Comparison of ENCODE assay signal across 10 cellular contexts in genomic region chr9:73270967-73271722, GRCh38.
DNase-seq lines count a peak whose midpoint lies in the region; ATAC-seq, FAIRE-seq and TF ChIP-seq lines count a peak whose summit lies in the region.
"Had no signal": no experiment of that assay in that cellular context is flagged by ENCODE, and none has a peak within 500 bp of the region (broad histone marks: within the 10 kb centered on the region; RNA-seq: fewer than 3 reads in every experiment).

No MANE protein-coding gene starts in this region.

- H3K4me1 Mint-ChIP-seq in activated T-cell treated with anti-CD3 and anti-CD28 coated beads, Interleukin-2, amount 50 U/mL, for 72 hours (ENCODE audit: low read depth): no peaks in the 10 kb centered on the region
- H3K4me1 Mint-ChIP-seq: activated naive CD4-positive, alpha-beta T cell treated with anti-CD3 and anti-CD28 coated beads, Interleukin-2, amount 50 U/mL, for 24 hours; stimulated activated effector memory CD8-positive, alpha-beta T cell treated with anti-CD3 and anti-CD28 coated beads, Interleukin-12 subunit alpha, Interleukin-12 subunit beta, amount 100 ng/mL, for 72 hours had no signal

- intact Hi-C loops in colonic mucosa (cut with DNase I): no loop called here
- intact Hi-C loops in right cardiac atrium (cut with DNase I): no loop called here

- TF ChIP-seq CTCF in astrocyte of the spinal cord (IDR thresholded peaks at IDR 0.05; ENCODE audit: low read depth, low read length) (no peak), colonic mucosa (IDR thresholded peaks at IDR 0.05) (no peak)

- H3K27me3 ChIP-seq in colonic mucosa (no peaks in the 10 kb centered on the region), right cardiac atrium (ENCODE audit: control insufficient read depth, insufficient read depth) (no peaks in the 10 kb centered on the region)

- H3K27me3 Mint-ChIP-seq in activated T-cell treated with anti-CD3 and anti-CD28 coated beads, Interleukin-2, amount 50 U/mL, for 72 hours (ENCODE audit: low read depth): no peaks in the 10 kb centered on the region

- no peaks in the 10 kb centered on the region for H3K4me1 ChIP-seq in colonic mucosa
- no peaks in the 10 kb centered on the region for H3K4me1 ChIP-seq in right cardiac atrium (ENCODE audit: control insufficient read depth, insufficient read depth, low read length)

- no peaks in the 10 kb centered on the region for H3K36me3 ChIP-seq in colonic mucosa

- H3K9me3 ChIP-seq in colonic mucosa (no peaks in the 10 kb centered on the region), right cardiac atrium (ENCODE audit: control insufficient read depth, low read length) (no peaks in the 10 kb centered on the region)

- no peaks in the 10 kb centered on the region for H3K36me3 Mint-ChIP-seq in activated T-cell treated with anti-CD3 and anti-CD28 coated beads, Interleukin-2, amount 50 U/mL, for 72 hours (ENCODE audit: insufficient read depth in 2 of 2)
- H3K36me3 Mint-ChIP-seq: activated naive CD4-positive, alpha-beta T cell treated with anti-CD3 and anti-CD28 coated beads, Interleukin-2, amount 50 U/mL, for 24 hours; stimulated activated effector memory CD8-positive, alpha-beta T cell treated with anti-CD3 and anti-CD28 coated beads, Interleukin-12 subunit alpha, Interleukin-12 subunit beta, amount 100 ng/mL, for 72 hours had no signal

- H3K9ac ChIP-seq in colonic mucosa (ENCODE audit: low read depth in 2 of 2, low read length in 2 of 2): no peak overlapping the region

- DNase-seq in GM19239 (ENCODE audit: insufficient read length, low spot score) (no peak), astrocyte of the spinal cord (ENCODE audit: low read depth, low spot score) (peak; percentile 86), pulmonary artery endothelial cell (ENCODE audit: low read depth, low spot score) (peak; percentile 47), colonic mucosa (no peak), right cardiac atrium (no peak), NK-92 (lab: John Stamatoyannopoulos, UW; ENCODE audit: unreplicated experiment) (no peak)
- no peak for DNase-seq in activated T-cell treated with anti-CD3 and anti-CD28 coated beads, Interleukin-2, amount 50 U/mL, for 72 hours

- 59% methylated on average over 3 of the region's 3 CpGs for WGBS in right cardiac atrium

- H3K27ac Mint-ChIP-seq in activated T-cell treated with anti-CD3 and anti-CD28 coated beads, Interleukin-2, amount 50 U/mL, for 72 hours: no peak overlapping the region
- H3K27ac Mint-ChIP-seq: activated naive CD4-positive, alpha-beta T cell treated with anti-CD3 and anti-CD28 coated beads, Interleukin-2, amount 50 U/mL, for 24 hours; stimulated activated effector memory CD8-positive, alpha-beta T cell treated with anti-CD3 and anti-CD28 coated beads, Interleukin-12 subunit alpha, Interleukin-12 subunit beta, amount 100 ng/mL, for 72 hours had no signal

- H3K4me3 ChIP-seq in astrocyte of the spinal cord (ENCODE audit: low read depth, low read length) (no peak overlapping the region), colonic mucosa (no peak overlapping the region), right cardiac atrium (ENCODE audit: low read length) (no peak overlapping the region)

- peak; percentile 31 for FAIRE-seq in GM19239 (lab: Jason Lieb, UNC)

- in situ Hi-C loops in astrocyte of the spinal cord (cut with HindIII; ENCODE audit: low sequenced_read_pairs): no loop called here

- ATAC-seq in HG03571 (IDR thresholded peaks at IDR 0.05; ENCODE audit: unreplicated experiment) (peak; percentile 44), right cardiac atrium (no peak)
- ATAC-seq in activated T-cell treated with anti-CD3 and anti-CD28 coated beads, Interleukin-2, amount 50 U/mL, for 72 hours (replicated peaks in 1 of 2): no peak
- ATAC-seq: stimulated activated effector memory CD8-positive, alpha-beta T cell treated with anti-CD3 and anti-CD28 coated beads, Interleukin-12 subunit alpha, Interleukin-12 subunit beta, amount 100 ng/mL, for 72 hours had no signal

- H3K9me3 Mint-ChIP-seq in activated T-cell treated with anti-CD3 and anti-CD28 coated beads, Interleukin-2, amount 50 U/mL, for 72 hours: no peaks in the 10 kb centered on the region
- H3K9me3 Mint-ChIP-seq: activated naive CD4-positive, alpha-beta T cell treated with anti-CD3 and anti-CD28 coated beads, Interleukin-2, amount 50 U/mL, for 24 hours; stimulated activated effector memory CD8-positive, alpha-beta T cell treated with anti-CD3 and anti-CD28 coated beads, Interleukin-12 subunit alpha, Interleukin-12 subunit beta, amount 100 ng/mL, for 72 hours had no signal

- H3K4me3 Mint-ChIP-seq in activated T-cell treated with anti-CD3 and anti-CD28 coated beads, Interleukin-2, amount 50 U/mL, for 72 hours: no peak overlapping the region
- H3K4me3 Mint-ChIP-seq: activated naive CD4-positive, alpha-beta T cell treated with anti-CD3 and anti-CD28 coated beads, Interleukin-2, amount 50 U/mL, for 24 hours; stimulated activated effector memory CD8-positive, alpha-beta T cell treated with anti-CD3 and anti-CD28 coated beads, Interleukin-12 subunit alpha, Interleukin-12 subunit beta, amount 100 ng/mL, for 72 hours had no signal

- H3K27ac ChIP-seq in colonic mucosa (no peak overlapping the region), right cardiac atrium (ENCODE audit: low read length) (no peak overlapping the region)

Comparison
In these comparisons a context has a peak if more than half of its experiments do, and no peak if none do; other contexts are left out.
1. DNase-seq: peak in astrocyte of the spinal cord (single experiment) and pulmonary artery endothelial cell (single experiment); none in GM19239 (single experiment), colonic mucosa (single experiment), activated T-cell treated with anti-CD3 and anti-CD28 coated beads, Interleukin-2, amount 50 U/mL, for 72 hours (0 of 2), right cardiac atrium (0 of 3) and NK-92 (single experiment).